ENCODE assay signal across 8 cellular contexts in the genomic region with DNA sequence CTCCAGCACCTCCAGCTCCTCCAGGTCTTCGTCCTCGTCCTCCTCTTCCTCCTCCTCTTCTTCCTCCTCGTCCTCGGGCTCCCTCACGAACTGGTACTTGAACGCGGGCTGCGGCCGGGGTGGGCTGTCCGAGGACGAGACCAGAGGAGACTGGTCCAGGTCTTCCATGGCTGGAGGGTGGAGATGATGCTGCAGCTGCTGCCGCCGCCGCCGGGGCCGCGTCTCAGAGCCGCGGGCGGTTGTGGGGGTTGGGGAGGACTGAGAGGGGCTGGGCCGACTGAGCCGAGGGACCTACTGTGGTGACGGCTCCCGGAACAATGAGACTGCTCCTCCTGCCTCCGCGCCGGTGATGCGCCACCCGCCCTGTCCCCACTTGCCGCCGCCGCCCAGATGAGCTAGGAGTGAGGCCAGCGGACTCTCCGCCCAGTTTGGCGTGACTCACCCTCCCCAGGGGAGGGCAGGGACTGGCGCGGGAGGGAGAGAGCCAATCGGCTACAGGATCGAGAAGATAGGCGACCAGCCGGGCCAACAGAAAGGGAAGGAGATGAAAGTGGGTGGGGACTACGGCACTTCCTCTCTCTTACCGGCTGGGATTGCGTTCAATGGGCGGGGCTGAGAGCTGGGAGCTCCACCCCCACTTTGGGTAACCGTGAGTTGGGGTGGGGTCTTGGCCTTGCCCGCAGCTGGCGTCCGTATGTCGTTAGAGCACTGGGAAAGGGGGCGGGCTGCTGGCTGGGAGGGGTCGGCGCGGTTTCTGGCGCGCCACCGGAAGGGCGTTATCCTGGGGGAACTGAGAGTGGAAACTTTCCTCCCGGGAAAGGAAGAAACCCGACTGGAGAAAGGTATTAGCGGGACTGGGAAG. TPM values are rescaled to one million over a fixed set of nuclear protein-coding genes. Genes with fewer than 3 reads are reported as not detected.
A peak's percentile ranks its signal among the peaks of the same experiment; 100 is the strongest.
DNase-seq lines count a peak whose midpoint lies in the region; ATAC-seq and TF ChIP-seq lines count a peak whose summit lies in the region.

A gene with protein sequence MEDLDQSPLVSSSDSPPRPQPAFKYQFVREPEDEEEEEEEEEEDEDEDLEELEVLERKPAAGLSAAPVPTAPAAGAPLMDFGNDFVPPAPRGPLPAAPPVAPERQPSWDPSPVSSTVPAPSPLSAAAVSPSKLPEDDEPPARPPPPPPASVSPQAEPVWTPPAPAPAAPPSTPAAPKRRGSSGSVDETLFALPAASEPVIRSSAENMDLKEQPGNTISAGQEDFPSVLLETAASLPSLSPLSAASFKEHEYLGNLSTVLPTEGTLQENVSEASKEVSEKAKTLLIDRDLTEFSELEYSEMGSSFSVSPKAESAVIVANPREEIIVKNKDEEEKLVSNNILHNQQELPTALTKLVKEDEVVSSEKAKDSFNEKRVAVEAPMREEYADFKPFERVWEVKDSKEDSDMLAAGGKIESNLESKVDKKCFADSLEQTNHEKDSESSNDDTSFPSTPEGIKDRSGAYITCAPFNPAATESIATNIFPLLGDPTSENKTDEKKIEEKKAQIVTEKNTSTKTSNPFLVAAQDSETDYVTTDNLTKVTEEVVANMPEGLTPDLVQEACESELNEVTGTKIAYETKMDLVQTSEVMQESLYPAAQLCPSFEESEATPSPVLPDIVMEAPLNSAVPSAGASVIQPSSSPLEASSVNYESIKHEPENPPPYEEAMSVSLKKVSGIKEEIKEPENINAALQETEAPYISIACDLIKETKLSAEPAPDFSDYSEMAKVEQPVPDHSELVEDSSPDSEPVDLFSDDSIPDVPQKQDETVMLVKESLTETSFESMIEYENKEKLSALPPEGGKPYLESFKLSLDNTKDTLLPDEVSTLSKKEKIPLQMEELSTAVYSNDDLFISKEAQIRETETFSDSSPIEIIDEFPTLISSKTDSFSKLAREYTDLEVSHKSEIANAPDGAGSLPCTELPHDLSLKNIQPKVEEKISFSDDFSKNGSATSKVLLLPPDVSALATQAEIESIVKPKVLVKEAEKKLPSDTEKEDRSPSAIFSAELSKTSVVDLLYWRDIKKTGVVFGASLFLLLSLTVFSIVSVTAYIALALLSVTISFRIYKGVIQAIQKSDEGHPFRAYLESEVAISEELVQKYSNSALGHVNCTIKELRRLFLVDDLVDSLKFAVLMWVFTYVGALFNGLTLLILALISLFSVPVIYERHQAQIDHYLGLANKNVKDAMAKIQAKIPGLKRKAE (minus strand): TSS at position 319 of the 862 bp plus-strand sequence. CDS start 151 bp downstream, at position 168.

- H3K36me3 ChIP-seq in SK-N-SH (replicated peaks in 1 of 2; ENCODE audit: control insufficient read depth in 1 of 2, insufficient read depth in 2 of 2, low read length in 1 of 2), result peaks cover 13 to 16% of the 10 kb centered on the region in 2 experiments

- H3K27me3 ChIP-seq in SK-N-SH (ENCODE audit: insufficient read depth), result no peaks in the 10 kb centered on the region

- peak within 1 kb of the TSS; percentile 98 to 100 for H3K27ac ChIP-seq in SK-N-SH (ENCODE audit: low read depth in 2 of 2, low read length in 1 of 2)

- TF ChIP-seq EP300 in SK-N-SH (IDR thresholded peaks at IDR 0.05; ENCODE audit: borderline replicate concordance in 1 of 2, low read depth in 1 of 2, low read length in 1 of 2), result peak in 1 of 2 experiments; percentile 59; a peak in 1 of 4 replicates

- peak within 1 kb of the TSS; percentile 94 for H3K4me2 ChIP-seq in SK-N-SH

- no peaks in the 10 kb centered on the region for H3K9me3 ChIP-seq in SK-N-SH

- H3K9ac ChIP-seq in SK-N-SH, result peak within 1 kb of the TSS; percentile 99

- peaks cover 35% of the 10 kb centered on the region for H3F3A ChIP-seq in SK-N-SH (replicated peaks; ENCODE audit: insufficient read depth)

- peak; percentile 84 for ATAC-seq in HG02571 (IDR thresholded peaks at IDR 0.05; ENCODE audit: unreplicated experiment)

- no peaks in the 10 kb centered on the region for H3K9me2 ChIP-seq in SK-N-SH

- peaks cover 40% of the 10 kb centered on the region for H4K20me1 ChIP-seq in SK-N-SH (ENCODE audit: insufficient read depth)

- H3K4me1 ChIP-seq in SK-N-SH (ENCODE audit: control insufficient read depth in 1 of 2, insufficient read depth in 2 of 2, low read depth in 1 of 2, low read length in 1 of 2), result peaks cover 1 to 13% of the 10 kb centered on the region in 2 experiments; a peak in 3 of 4 replicates

- CTCF ChIA-PET in SK-N-SH (lab: Yijun Ruan, JAX), result interaction anchor here (1.0 to 3.7 kb wide), 9 partner anchors 8 to 243 kb away, joined by 3 to 60 read pairs (median 7); no protein-coding TSS in a partner anchor

- POLR2A ChIA-PET in SK-N-SH (lab: Yijun Ruan, JAX), result interaction anchor here (0.6 to 2.6 kb wide), 10 partner anchors 10 to 944 kb away, joined by 3 to 10 read pairs (median 3); no protein-coding TSS in a partner anchor

- H3K4me3 ChIP-seq in GM08714 (ENCODE audit: low read length) (peak within 1 kb of the TSS; percentile 91), SK-N-SH (ENCODE audit: low read depth in 2 of 2, low read length in 1 of 2) (peak within 1 kb of the TSS; percentile 95 to 99)

- H2AFZ ChIP-seq in SK-N-SH (ENCODE audit: low read depth), result 0 out of 2 replicates have a peak within 1 kb of the TSS, but pooled peaks have one; percentile 43

- TF ChIP-seq RAD21 in SK-N-SH (IDR thresholded peaks at IDR 0.05; ENCODE audit: low read length), result no peak

- peak; percentile 94 for DNase-seq in NCI-H1048 (lab: John Stamatoyannopoulos, UW)
- DNase-seq in SK-N-SH, result peak; percentile 96
- peak; percentile 99 for DNase-seq in activated naive CD4-positive, alpha-beta T cell treated with anti-CD3 and anti-CD28 coated beads, Interleukin-2, amount 50 U/mL, for 16 hours
- DNase-seq in germinal center (ENCODE audit: low spot score), result peak; percentile 98
- DNase-seq in non-pigmented ciliary epithelial cell (ENCODE audit: low read depth), result peak; percentile 98
- peak; percentile 99 for DNase-seq in superior temporal gyrus (ENCODE audit: extremely low spot score)

- TF ChIP-seq CTCF in SK-N-SH (IDR thresholded peaks at IDR 0.05), result 0 out of 2 replicates have a peak, but pooled peaks have one; percentile 14

- WGBS in SK-N-SH (ENCODE audit: low lambda C conversion rate), result under 1% methylated on average over 38 of the region's 61 CpGs

- H3K79me2 ChIP-seq in SK-N-SH (ENCODE audit: insufficient read depth), result peaks cover 78% of the 10 kb centered on the region

TF ChIP-seq in SK-N-SH, 30 proteins besides CTCF, POLR2A, EP300 and RAD21 (continues in another document):
- TF ChIP-seq, protein P1, sequence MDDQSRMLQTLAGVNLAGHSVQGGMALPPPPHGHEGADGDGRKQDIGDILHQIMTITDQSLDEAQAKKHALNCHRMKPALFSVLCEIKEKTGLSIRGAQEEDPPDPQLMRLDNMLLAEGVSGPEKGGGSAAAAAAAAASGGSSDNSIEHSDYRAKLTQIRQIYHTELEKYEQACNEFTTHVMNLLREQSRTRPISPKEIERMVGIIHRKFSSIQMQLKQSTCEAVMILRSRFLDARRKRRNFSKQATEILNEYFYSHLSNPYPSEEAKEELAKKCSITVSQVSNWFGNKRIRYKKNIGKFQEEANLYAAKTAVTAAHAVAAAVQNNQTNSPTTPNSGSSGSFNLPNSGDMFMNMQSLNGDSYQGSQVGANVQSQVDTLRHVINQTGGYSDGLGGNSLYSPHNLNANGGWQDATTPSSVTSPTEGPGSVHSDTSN (IDR thresholded peaks at IDR 0.05), result peak; percentile 98
- TF ChIP-seq POLR2AphosphoS5 (IDR thresholded peaks at IDR 0.05; ENCODE audit: low read depth, low read length) (peak; percentile 98), MXI1 (IDR thresholded peaks at IDR 0.05; ENCODE audit: low read depth, low read length) (peak; percentile 39; the same call in 1 of the 2 replicates), RFX5 (IDR thresholded peaks at IDR 0.05; ENCODE audit: low read length) (no peak), NFIC (IDR thresholded peaks at IDR 0.05; ENCODE audit: borderline replicate concordance) (no peak; the same call in 1 of the 2 replicates), FOXM1 (IDR thresholded peaks at IDR 0.05; ENCODE audit: low read depth) (peak; percentile 40; the same call in 1 of the 2 replicates), RCOR1 (IDR thresholded peaks at IDR 0.05; ENCODE audit: low read length) (no peak; the same call in 1 of the 2 replicates), FOSL2 (IDR thresholded peaks at IDR 0.05; ENCODE audit: borderline replicate concordance, low read depth) (peak; percentile 92)
- TF ChIP-seq, protein P2, sequence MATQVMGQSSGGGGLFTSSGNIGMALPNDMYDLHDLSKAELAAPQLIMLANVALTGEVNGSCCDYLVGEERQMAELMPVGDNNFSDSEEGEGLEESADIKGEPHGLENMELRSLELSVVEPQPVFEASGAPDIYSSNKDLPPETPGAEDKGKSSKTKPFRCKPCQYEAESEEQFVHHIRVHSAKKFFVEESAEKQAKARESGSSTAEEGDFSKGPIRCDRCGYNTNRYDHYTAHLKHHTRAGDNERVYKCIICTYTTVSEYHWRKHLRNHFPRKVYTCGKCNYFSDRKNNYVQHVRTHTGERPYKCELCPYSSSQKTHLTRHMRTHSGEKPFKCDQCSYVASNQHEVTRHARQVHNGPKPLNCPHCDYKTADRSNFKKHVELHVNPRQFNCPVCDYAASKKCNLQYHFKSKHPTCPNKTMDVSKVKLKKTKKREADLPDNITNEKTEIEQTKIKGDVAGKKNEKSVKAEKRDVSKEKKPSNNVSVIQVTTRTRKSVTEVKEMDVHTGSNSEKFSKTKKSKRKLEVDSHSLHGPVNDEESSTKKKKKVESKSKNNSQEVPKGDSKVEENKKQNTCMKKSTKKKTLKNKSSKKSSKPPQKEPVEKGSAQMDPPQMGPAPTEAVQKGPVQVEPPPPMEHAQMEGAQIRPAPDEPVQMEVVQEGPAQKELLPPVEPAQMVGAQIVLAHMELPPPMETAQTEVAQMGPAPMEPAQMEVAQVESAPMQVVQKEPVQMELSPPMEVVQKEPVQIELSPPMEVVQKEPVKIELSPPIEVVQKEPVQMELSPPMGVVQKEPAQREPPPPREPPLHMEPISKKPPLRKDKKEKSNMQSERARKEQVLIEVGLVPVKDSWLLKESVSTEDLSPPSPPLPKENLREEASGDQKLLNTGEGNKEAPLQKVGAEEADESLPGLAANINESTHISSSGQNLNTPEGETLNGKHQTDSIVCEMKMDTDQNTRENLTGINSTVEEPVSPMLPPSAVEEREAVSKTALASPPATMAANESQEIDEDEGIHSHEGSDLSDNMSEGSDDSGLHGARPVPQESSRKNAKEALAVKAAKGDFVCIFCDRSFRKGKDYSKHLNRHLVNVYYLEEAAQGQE (IDR thresholded peaks at IDR 0.05; ENCODE audit: low read depth, low read length), result peak; percentile 69; the same call in 1 of the 2 replicates
- TF ChIP-seq, protein P3, sequence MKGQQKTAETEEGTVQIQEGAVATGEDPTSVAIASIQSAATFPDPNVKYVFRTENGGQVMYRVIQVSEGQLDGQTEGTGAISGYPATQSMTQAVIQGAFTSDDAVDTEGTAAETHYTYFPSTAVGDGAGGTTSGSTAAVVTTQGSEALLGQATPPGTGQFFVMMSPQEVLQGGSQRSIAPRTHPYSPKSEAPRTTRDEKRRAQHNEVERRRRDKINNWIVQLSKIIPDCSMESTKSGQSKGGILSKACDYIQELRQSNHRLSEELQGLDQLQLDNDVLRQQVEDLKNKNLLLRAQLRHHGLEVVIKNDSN (IDR thresholded peaks at IDR 0.05; ENCODE audit: borderline replicate concordance, low read depth), result no peak

RNA-seq across cellular contexts. Expression of the gene that starts here (rescaled TPM):
- 225 and 315 TPM in 2 replicates for polyA plus RNA-seq in SK-N-SH (2012; rRNA removed)
- polyA plus RNA-seq in SK-N-SH (2012; cell fraction: cytosol; rRNA removed), result 554 and 729 TPM in 2 replicates
- polyA plus RNA-seq in SK-N-SH (2012; cell fraction: nucleus; rRNA removed), result 502 and 652 TPM in 2 replicates

Comparison
In these comparisons a context has a peak if more than half of its experiments do, and no peak if none do; other contexts are left out.
1. Peak in every context shown above with its lines: DNase-seq, ATAC-seq, H3K4me3 ChIP-seq and H3K27ac ChIP-seq.